In the genomic region with DNA sequence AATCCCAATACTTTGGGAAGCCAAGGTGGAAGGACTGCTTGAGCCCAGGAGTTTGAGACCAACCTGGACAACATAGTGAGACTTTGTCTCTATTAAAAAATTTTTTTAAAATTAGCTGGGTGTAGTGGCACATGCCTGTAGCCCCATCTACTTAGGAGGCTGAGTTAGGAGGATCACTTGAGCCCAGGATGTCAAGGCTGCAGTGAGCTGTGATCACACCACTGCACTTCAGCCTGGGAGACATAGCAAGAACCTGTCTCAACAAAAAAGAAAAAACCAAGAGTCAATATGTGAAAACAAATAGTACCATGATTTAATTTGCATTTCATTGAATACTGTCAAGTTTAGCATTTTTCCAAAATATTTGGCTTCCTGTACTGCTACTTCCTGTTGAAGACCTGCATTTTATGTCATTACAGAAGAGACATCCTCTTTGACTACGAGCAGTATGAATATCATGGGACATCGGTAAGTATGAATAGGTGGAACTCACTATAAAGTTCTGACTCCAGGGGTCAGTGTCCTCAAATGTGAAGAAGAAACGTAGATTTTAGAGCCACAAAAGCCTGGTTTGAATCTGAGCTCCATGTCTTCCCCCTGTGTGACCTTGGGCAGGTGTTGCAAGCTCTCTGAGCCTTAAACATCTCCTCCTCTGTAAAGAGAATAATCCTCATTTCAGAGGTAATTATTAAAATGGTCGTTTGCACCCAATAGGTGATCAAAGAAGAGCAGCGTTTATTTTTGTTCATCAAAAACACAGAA, we compare ENCODE assay signal across 1 cellular context.
TF ChIP-seq lines count a peak whose summit lies in the region.

No MANE protein-coding gene starts in this region.

TF ChIP-seq in endothelial cell of umbilical vein, 7 proteins besides CTCF, POLR2A, EP300 and RAD21:
- TF ChIP-seq GATA2 (IDR thresholded peaks at IDR 0.05; ENCODE audit: insufficient read depth, insufficient read length, low read depth, low read length) (no peak), JUN (IDR thresholded peaks at IDR 0.05; ENCODE audit: borderline replicate concordance, insufficient read depth, insufficient read length, low read depth) (no peak), POLR2AphosphoS5 (IDR thresholded peaks at IDR 0.05; ENCODE audit: insufficient read depth, low read depth, low read length) (no peak), EZH2 (IDR thresholded peaks at IDR 0.05; ENCODE audit: borderline replicate concordance, low read depth, low read length, severe bottlenecking) (no peak), MYC (IDR thresholded peaks at IDR 0.05; ENCODE audit: low read depth, low read length) (no peak), FOS (IDR thresholded peaks at IDR 0.05; ENCODE audit: borderline replicate concordance, insufficient read depth, low read length) (no peak)
- TF ChIP-seq, protein P1, sequence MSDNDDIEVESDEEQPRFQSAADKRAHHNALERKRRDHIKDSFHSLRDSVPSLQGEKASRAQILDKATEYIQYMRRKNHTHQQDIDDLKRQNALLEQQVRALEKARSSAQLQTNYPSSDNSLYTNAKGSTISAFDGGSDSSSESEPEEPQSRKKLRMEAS (IDR thresholded peaks at IDR 0.05; ENCODE audit: insufficient read depth, insufficient read length), result no peak
